ENCODE assay signal across 8 cellular contexts in genomic region chr1:168224991-168225390, GRCh38. TPM values are rescaled to one million over a fixed set of nuclear protein-coding genes. Genes with fewer than 3 reads are reported as not detected.
A peak's percentile ranks its signal among the peaks of the same experiment; 100 is the strongest.
DNase-seq lines count a peak whose midpoint lies in the region; ATAC-seq and TF ChIP-seq lines count a peak whose summit lies in the region.

No MANE protein-coding gene starts in this region.

- H3K9me3 ChIP-seq in left ventricle myocardium inferior (replicated peaks) (peaks cover 4% of the 10 kb centered on the region), tibial artery (no peaks in the 10 kb centered on the region)

- H3K36me3 Mint-ChIP-seq in activated B cell treated with CpG ODN at 0.5 μM for 24 hours (ENCODE audit: low read depth) = peaks cover 24% of the 10 kb centered on the region

- no peaks in the 10 kb centered on the region for H3K9me3 Mint-ChIP-seq in activated B cell treated with CpG ODN at 0.5 μM for 24 hours

- H3K27ac Mint-ChIP-seq in activated B cell treated with CpG ODN at 0.5 μM for 24 hours = peak overlapping the region; percentile 82

- H3K4me3 ChIP-seq in left ventricle myocardium inferior (peak overlapping the region; percentile 100), tibial artery (peak overlapping the region in 1 of 2 donors; percentile 98)

- no peaks in the 10 kb centered on the region for H3K27me3 ChIP-seq in left ventricle myocardium inferior (ENCODE audit: low read depth)
- H3K27me3 ChIP-seq in tibial artery = no peaks in the 10 kb centered on the region

- peaks cover 4% of the 10 kb centered on the region for H3K36me3 ChIP-seq in left ventricle myocardium inferior
- peaks cover 0 to 2% (median 0%) of the 10 kb centered on the region in 3 donors for H3K36me3 ChIP-seq in tibial artery

- H3K4me1 Mint-ChIP-seq in activated B cell treated with CpG ODN at 0.5 μM for 24 hours = peaks cover 44% of the 10 kb centered on the region

- H3K4me1 ChIP-seq in left ventricle myocardium inferior = peaks cover 48% of the 10 kb centered on the region
- H3K4me1 ChIP-seq in tibial artery = peaks cover 0 to 33% (median 24%) of the 10 kb centered on the region in 4 donors

- H3K4me3 Mint-ChIP-seq in activated B cell treated with CpG ODN at 0.5 μM for 24 hours = peak overlapping the region; percentile 96

- H3K27me3 Mint-ChIP-seq in activated B cell treated with CpG ODN at 0.5 μM for 24 hours = no peaks in the 10 kb centered on the region

- intact Hi-C loops in left ventricle myocardium inferior (cut with micrococcal nuclease) (no loop called here), Right ventricle myocardium superior (cut with DNase I) (no loop called here), activated B cell treated with CpG ODN at 0.5 μM for 24 hours (cut with micrococcal nuclease) (loop anchor here (1.0 to 10.0 kb wide), 5 partner anchors 46 to 1667 kb away; partner anchors contain the start of genes SCYL3 and SLC19A2), tibial artery (cut with DNase I; ENCODE audit: low total_unique reads) (loop anchor here (5.0 kb wide), 1 partner anchor 48 kb away; the partner anchor contains the start of gene TIPRL)

- DNase-seq in left ventricle myocardium inferior = no peak
- no peak for DNase-seq in Right ventricle myocardium superior
- no peak for DNase-seq in activated B cell treated with CpG ODN at 0.5 μM for 24 hours
- peak; percentile 68 for DNase-seq in left kidney (ENCODE audit: low read depth, low spot score)
- DNase-seq in tibial artery = no peak

- ATAC-seq in Right ventricle myocardium superior (ENCODE audit: poor library complexity) (no peak), activated B cell treated with CpG ODN at 0.5 μM for 24 hours (ENCODE audit: low read depth) (no peak), HG02588 (IDR thresholded peaks at IDR 0.05; ENCODE audit: unreplicated experiment) (no peak), GM18909 (IDR thresholded peaks at IDR 0.05; ENCODE audit: poor library complexity, unreplicated experiment) (no peak), GM21737 (IDR thresholded peaks at IDR 0.05; ENCODE audit: unreplicated experiment) (no peak)

- CTCF ChIA-PET in activated B cell treated with CpG ODN at 0.5 μM for 24 hours (lab: Charles Lee) = interaction anchor here (4.0 kb wide), 1 partner anchor 11 kb away, joined by 16 read pairs; no protein-coding TSS in a partner anchor

- TF ChIP-seq CTCF in left ventricle myocardium inferior (IDR thresholded peaks at IDR 0.05; ENCODE audit: borderline replicate concordance) (no peak), activated B cell treated with CpG ODN at 0.5 μM for 24 hours (IDR thresholded peaks at IDR 0.05) (no peak), tibial artery (IDR thresholded peaks at IDR 0.05) (no peak)

- H3K27ac ChIP-seq in left ventricle myocardium inferior (replicated peaks) (no peak overlapping the region), tibial artery (peak overlapping the region; percentile 89 to 98)

- POLR2A ChIA-PET in activated B cell treated with CpG ODN at 0.5 μM for 24 hours (lab: Charles Lee) = interaction anchor here (0.7 to 3.0 kb wide), 6 partner anchors 10 to 1386 kb away, joined by 3 to 34 read pairs (median 7); partner anchors contain the start of genes DCAF6, MPC2, POGK and TIPRL

RNA-seq across cellular contexts. Expression of gene SFT2D2, which starts 0.8 kb away (rescaled TPM):
- total RNA-seq in left ventricle myocardium inferior = 13.3 TPM
- total RNA-seq in Right ventricle myocardium superior = 13.7 TPM
- 62.7 and 63.4 TPM in 2 replicates for total RNA-seq in activated B cell treated with CpG ODN at 0.5 μM for 24 hours

RNA-seq across cellular contexts. Expression of gene TIPRL, which starts 46.2 kb away (rescaled TPM):
- total RNA-seq in left ventricle myocardium inferior (28.3 TPM), Right ventricle myocardium superior (23.6 TPM), activated B cell treated with CpG ODN at 0.5 μM for 24 hours (25.5 and 29.8 TPM in 2 replicates)

RNA-seq across cellular contexts. Expression of gene TBX19, which starts 55.7 kb away (rescaled TPM):
- total RNA-seq in left ventricle myocardium inferior (0.33 TPM), Right ventricle myocardium superior (0.40 TPM), activated B cell treated with CpG ODN at 0.5 μM for 24 hours (2.7 and 4.7 TPM in 2 replicates)

Comparison
In these comparisons a context has a peak if more than half of its experiments do, and no peak if none do; other contexts are left out.
1. intact Hi-C loops: an anchor here in activated B cell treated with CpG ODN at 0.5 μM for 24 hours (1.0 to 10.0 kb wide) and tibial artery (5.0 kb wide); none called in left ventricle myocardium inferior and Right ventricle myocardium superior.